ENCODE assay signal across 22 cellular contexts in the genomic region with DNA sequence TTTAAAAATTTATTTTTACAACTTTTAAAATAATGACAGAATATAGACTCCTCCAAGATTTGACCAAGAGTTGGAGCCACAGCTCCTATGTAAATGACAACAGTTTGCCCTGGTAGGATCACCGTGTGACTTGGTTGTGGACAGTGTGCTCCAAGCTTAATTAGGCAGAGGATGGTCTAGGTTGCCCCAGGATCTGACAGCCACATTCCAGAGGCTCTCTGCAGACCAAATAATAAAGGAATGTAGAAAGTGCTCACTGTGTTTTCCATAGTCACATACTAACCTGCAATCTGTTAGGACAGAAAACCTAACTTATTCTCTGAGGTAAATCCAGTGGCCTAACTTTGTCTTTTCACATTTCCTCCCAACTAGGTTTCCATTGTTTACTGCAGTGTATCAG. TPM values are rescaled to one million over a fixed set of nuclear protein-coding genes. Genes with fewer than 3 reads are reported as not detected.
DNase-seq lines count a peak whose midpoint lies in the region; ATAC-seq, FAIRE-seq and TF ChIP-seq lines count a peak whose summit lies in the region.
"Had no signal": no experiment of that assay in that cellular context is flagged by ENCODE, and none has a peak within 500 bp of the region (broad histone marks: within the 10 kb centered on the region; RNA-seq: fewer than 3 reads in every experiment).

No MANE protein-coding gene starts in this region.

- H3K4me3 Mint-ChIP-seq in activated CD4-positive, alpha-beta T cell treated with anti-CD3 and anti-CD28 coated beads, Interleukin-2, amount 10 ng/mL, durations not matched to agents 7 days and 5 days: no peak overlapping the region
- no peak overlapping the region for H3K4me3 Mint-ChIP-seq in activated CD4-positive, alpha-beta T cell treated with anti-CD3 and anti-CD28 coated beads for 36 hours
- H3K4me3 Mint-ChIP-seq in stimulated activated naive CD8-positive, alpha-beta T cell treated with anti-CD3 and anti-CD28 coated beads, Interleukin-15, Interleukin-2, amounts not matched to agents 100 ng/mL and 50 ng/mL, for 24 hours: no peak overlapping the region
- H3K4me3 Mint-ChIP-seq in endothelial cell (ENCODE audit: unreplicated experiment): peak overlapping the region; percentile 31
- H3K4me3 Mint-ChIP-seq in activated T-helper 1 cell treated with anti-CD3 and anti-CD28 coated beads, Interleukin-12 subunit alpha, Interleukin-12 subunit beta, Interleukin-2, Interleukin-4 antibody, amounts not matched to agents 30 ng/mL and 10 ng/mL and 1 ng/mL, durations not matched to agents 14 hours and 24 hours and 36 hours: no peak overlapping the region
- H3K4me3 Mint-ChIP-seq: B cell; CD4-positive, alpha-beta T cell; CD8-positive, alpha-beta T cell had no signal

- H3K4me1 Mint-ChIP-seq in activated CD4-positive, alpha-beta T cell treated with anti-CD3 and anti-CD28 coated beads, Interleukin-2, amount 10 ng/mL, durations not matched to agents 7 days and 5 days: no peaks in the 10 kb centered on the region
- H3K4me1 Mint-ChIP-seq in activated CD4-positive, alpha-beta T cell treated with anti-CD3 and anti-CD28 coated beads for 36 hours: no peaks in the 10 kb centered on the region
- no peaks in the 10 kb centered on the region for H3K4me1 Mint-ChIP-seq in stimulated activated naive CD8-positive, alpha-beta T cell treated with anti-CD3 and anti-CD28 coated beads, Interleukin-15, Interleukin-2, amounts not matched to agents 100 ng/mL and 50 ng/mL, for 24 hours (ENCODE audit: low read depth)
- H3K4me1 Mint-ChIP-seq in endothelial cell (ENCODE audit: unreplicated experiment): no peaks in the 10 kb centered on the region
- no peaks in the 10 kb centered on the region for H3K4me1 Mint-ChIP-seq in activated T-helper 1 cell treated with anti-CD3 and anti-CD28 coated beads, Interleukin-12 subunit alpha, Interleukin-12 subunit beta, Interleukin-2, Interleukin-4 antibody, amounts not matched to agents 30 ng/mL and 10 ng/mL and 1 ng/mL, durations not matched to agents 14 hours and 24 hours and 36 hours (ENCODE audit: low read depth)
- H3K4me1 Mint-ChIP-seq: B cell had no signal

- H3K36me3 Mint-ChIP-seq in activated CD4-positive, alpha-beta T cell treated with anti-CD3 and anti-CD28 coated beads, Interleukin-2, amount 10 ng/mL, durations not matched to agents 7 days and 5 days (ENCODE audit: low read depth): peaks cover 62% of the 10 kb centered on the region
- peaks cover 45% of the 10 kb centered on the region for H3K36me3 Mint-ChIP-seq in activated CD4-positive, alpha-beta T cell treated with anti-CD3 and anti-CD28 coated beads for 36 hours (ENCODE audit: low read depth)
- peaks cover 58% of the 10 kb centered on the region for H3K36me3 Mint-ChIP-seq in stimulated activated naive CD8-positive, alpha-beta T cell treated with anti-CD3 and anti-CD28 coated beads, Interleukin-15, Interleukin-2, amounts not matched to agents 100 ng/mL and 50 ng/mL, for 24 hours (ENCODE audit: low read depth)
- H3K36me3 Mint-ChIP-seq in endothelial cell (ENCODE audit: low read depth, unreplicated experiment): peaks cover 11% of the 10 kb centered on the region
- H3K36me3 Mint-ChIP-seq in activated T-helper 1 cell treated with anti-CD3 and anti-CD28 coated beads, Interleukin-12 subunit alpha, Interleukin-12 subunit beta, Interleukin-2, Interleukin-4 antibody, amounts not matched to agents 30 ng/mL and 10 ng/mL and 1 ng/mL, durations not matched to agents 14 hours and 24 hours and 36 hours (ENCODE audit: low read depth): peaks cover 29% of the 10 kb centered on the region

- H3K27me3 Mint-ChIP-seq in activated CD4-positive, alpha-beta T cell treated with anti-CD3 and anti-CD28 coated beads, Interleukin-2, amount 10 ng/mL, durations not matched to agents 7 days and 5 days: no peaks in the 10 kb centered on the region
- H3K27me3 Mint-ChIP-seq in activated CD4-positive, alpha-beta T cell treated with anti-CD3 and anti-CD28 coated beads for 36 hours: no peaks in the 10 kb centered on the region
- no peaks in the 10 kb centered on the region for H3K27me3 Mint-ChIP-seq in stimulated activated naive CD8-positive, alpha-beta T cell treated with anti-CD3 and anti-CD28 coated beads, Interleukin-15, Interleukin-2, amounts not matched to agents 100 ng/mL and 50 ng/mL, for 24 hours
- H3K27me3 Mint-ChIP-seq in endothelial cell (ENCODE audit: unreplicated experiment): peaks cover 5% of the 10 kb centered on the region
- H3K27me3 Mint-ChIP-seq in activated T-helper 1 cell treated with anti-CD3 and anti-CD28 coated beads, Interleukin-12 subunit alpha, Interleukin-12 subunit beta, Interleukin-2, Interleukin-4 antibody, amounts not matched to agents 30 ng/mL and 10 ng/mL and 1 ng/mL, durations not matched to agents 14 hours and 24 hours and 36 hours (ENCODE audit: insufficient read depth): no peaks in the 10 kb centered on the region
- H3K27me3 Mint-ChIP-seq: B cell; CD4-positive, alpha-beta T cell had no signal

- POLR2A ChIA-PET in activated CD4-positive, alpha-beta T cell treated with anti-CD3 and anti-CD28 coated beads, Interleukin-2, amount 10 ng/mL, durations not matched to agents 7 days and 5 days (lab: Charles Lee): no interaction called here
- POLR2A ChIA-PET in activated CD4-positive, alpha-beta T cell treated with anti-CD3 and anti-CD28 coated beads for 36 hours (lab: Charles Lee): no interaction called here

- H3K27ac Mint-ChIP-seq in activated CD4-positive, alpha-beta T cell treated with anti-CD3 and anti-CD28 coated beads, Interleukin-2, amount 10 ng/mL, durations not matched to agents 7 days and 5 days: peak overlapping the region; percentile 36
- no peak overlapping the region for H3K27ac Mint-ChIP-seq in activated CD4-positive, alpha-beta T cell treated with anti-CD3 and anti-CD28 coated beads for 36 hours
- H3K27ac Mint-ChIP-seq in stimulated activated naive CD8-positive, alpha-beta T cell treated with anti-CD3 and anti-CD28 coated beads, Interleukin-15, Interleukin-2, amounts not matched to agents 100 ng/mL and 50 ng/mL, for 24 hours: peak overlapping the region; percentile 26
- no peak overlapping the region for H3K27ac Mint-ChIP-seq in endothelial cell (ENCODE audit: unreplicated experiment)
- no peak overlapping the region for H3K27ac Mint-ChIP-seq in activated T-helper 1 cell treated with anti-CD3 and anti-CD28 coated beads, Interleukin-12 subunit alpha, Interleukin-12 subunit beta, Interleukin-2, Interleukin-4 antibody, amounts not matched to agents 30 ng/mL and 10 ng/mL and 1 ng/mL, durations not matched to agents 14 hours and 24 hours and 36 hours
- H3K27ac Mint-ChIP-seq: B cell; CD4-positive, alpha-beta T cell; CD8-positive, alpha-beta T cell had no signal

- DNase-seq in activated CD4-positive, alpha-beta T cell treated with anti-CD3 and anti-CD28 coated beads, Interleukin-2, amount 10 ng/mL, durations not matched to agents 7 days and 5 days: no peak
- DNase-seq in activated CD4-positive, alpha-beta T cell treated with anti-CD3 and anti-CD28 coated beads for 36 hours: no peak
- no peak for DNase-seq in stimulated activated naive CD8-positive, alpha-beta T cell treated with anti-CD3 and anti-CD28 coated beads, Interleukin-15, Interleukin-2, amounts not matched to agents 100 U/mL and 50 U/mL, for 24 hours
- no peak for DNase-seq in endothelial cell (ENCODE audit: low spot score)
- no peak for DNase-seq in frontal cortex (ENCODE audit: low spot score in 2 of 2)
- DNase-seq in activated T-helper 1 cell treated with anti-CD3 and anti-CD28 coated beads, Interleukin-12 subunit alpha, Interleukin-12 subunit beta, Interleukin-2, Interleukin-4 antibody, amounts not matched to agents 30 ng/mL and 10 ng/mL and 1 ng/mL, durations not matched to agents 14 hours and 24 hours and 36 hours (ENCODE audit: low spot score): no peak
- DNase-seq: AML-193; CD4-positive, alpha-beta T cell; COR-L47; DMS 273 treated with DMSO at 0.1 percent for 48 hours; DMS153; DMS53; DMS79; DND-41; EL; GDM1 had no signal

- no peak for FAIRE-seq in frontal cortex (lab: Jason Lieb, UNC)
- FAIRE-seq: A549, GM12891, GM19239 had no signal

- TF ChIP-seq CTCF in endothelial cell (IDR thresholded peaks at IDR 0.05; ENCODE audit: unreplicated experiment): no peak

- intact Hi-C loops in activated CD4-positive, alpha-beta T cell treated with anti-CD3 and anti-CD28 coated beads for 36 hours (cut with DNase I, micrococcal nuclease): no loop called here
- intact Hi-C loops in activated T-helper 1 cell treated with anti-CD3 and anti-CD28 coated beads, Interleukin-12 subunit alpha, Interleukin-12 subunit beta, Interleukin-2, Interleukin-4 antibody, amounts not matched to agents 30 ng/mL and 10 ng/mL and 1 ng/mL, durations not matched to agents 14 hours and 24 hours and 36 hours (cut with micrococcal nuclease): no loop called here

- no peak for ATAC-seq in activated CD4-positive, alpha-beta T cell treated with anti-CD3 and anti-CD28 coated beads for 36 hours
- ATAC-seq in stimulated activated naive CD8-positive, alpha-beta T cell treated with anti-CD3 and anti-CD28 coated beads, Interleukin-15, Interleukin-2, amounts not matched to agents 100 U/mL and 50 U/mL, for 24 hours: no peak
- ATAC-seq: A549; CD8-positive, alpha-beta T cell had no signal

- CTCF ChIA-PET in activated CD4-positive, alpha-beta T cell treated with anti-CD3 and anti-CD28 coated beads, Interleukin-2, amount 10 ng/mL, durations not matched to agents 7 days and 5 days (lab: Charles Lee): interaction anchor here (0.9 kb wide), 1 partner anchor 1083 kb away, joined by 3 read pairs; no protein-coding TSS in a partner anchor
- CTCF ChIA-PET in activated CD4-positive, alpha-beta T cell treated with anti-CD3 and anti-CD28 coated beads for 36 hours (lab: Charles Lee): interaction anchor here (0.6 to 0.8 kb wide), 2 partner anchors 11 to 461 kb away, joined by 3 read pairs; no protein-coding TSS in a partner anchor

- H3K9me3 Mint-ChIP-seq in activated CD4-positive, alpha-beta T cell treated with anti-CD3 and anti-CD28 coated beads, Interleukin-2, amount 10 ng/mL, durations not matched to agents 7 days and 5 days: no peaks in the 10 kb centered on the region
- no peaks in the 10 kb centered on the region for H3K9me3 Mint-ChIP-seq in activated CD4-positive, alpha-beta T cell treated with anti-CD3 and anti-CD28 coated beads for 36 hours (ENCODE audit: low read depth)
- no peaks in the 10 kb centered on the region for H3K9me3 Mint-ChIP-seq in stimulated activated naive CD8-positive, alpha-beta T cell treated with anti-CD3 and anti-CD28 coated beads, Interleukin-15, Interleukin-2, amounts not matched to agents 100 ng/mL and 50 ng/mL, for 24 hours
- peaks cover 3% of the 10 kb centered on the region for H3K9me3 Mint-ChIP-seq in endothelial cell (ENCODE audit: unreplicated experiment)
- H3K9me3 Mint-ChIP-seq in activated T-helper 1 cell treated with anti-CD3 and anti-CD28 coated beads, Interleukin-12 subunit alpha, Interleukin-12 subunit beta, Interleukin-2, Interleukin-4 antibody, amounts not matched to agents 30 ng/mL and 10 ng/mL and 1 ng/mL, durations not matched to agents 14 hours and 24 hours and 36 hours: peaks cover 3% of the 10 kb centered on the region
- H3K9me3 Mint-ChIP-seq: CD4-positive, alpha-beta T cell; CD8-positive, alpha-beta T cell had no signal

RNA-seq across cellular contexts. Expression of a gene that starts 59.0 kb away (rescaled TPM):
- total RNA-seq in activated CD4-positive, alpha-beta T cell treated with anti-CD3 and anti-CD28 coated beads, Interleukin-2, amount 10 ng/mL, durations not matched to agents 7 days and 5 days: 10 to 100 TPM; 21.5 to 25.5 TPM
- 10 to 100 TPM in 1 of 2 experiments, 1 to 10 TPM in 1; 6.6 to 10.1 TPM for total RNA-seq in activated CD4-positive, alpha-beta T cell treated with anti-CD3 and anti-CD28 coated beads for 36 hours
- 2.5 TPM for total RNA-seq in endothelial cell (ENCODE audit: unreplicated experiment)
- 87.2 TPM for total RNA-seq in frontal cortex
- total RNA-seq in activated T-helper 1 cell treated with anti-CD3 and anti-CD28 coated beads, Interleukin-12 subunit alpha, Interleukin-12 subunit beta, Interleukin-2, Interleukin-4 antibody, amounts not matched to agents 30 ng/mL and 10 ng/mL and 1 ng/mL, durations not matched to agents 14 hours and 24 hours and 36 hours: 16.3 and 16.6 TPM in 2 replicates

Comparison
In these comparisons a context has a peak if more than half of its experiments do, and no peak if none do; other contexts are left out.
1. H3K27ac Mint-ChIP-seq: peak in activated CD4-positive, alpha-beta T cell treated with anti-CD3 and anti-CD28 coated beads, Interleukin-2, amount 10 ng/mL, durations not matched to agents 7 days and 5 days (single experiment) and stimulated activated naive CD8-positive, alpha-beta T cell treated with anti-CD3 and anti-CD28 coated beads, Interleukin-15, Interleukin-2, amounts not matched to agents 100 ng/mL and 50 ng/mL, for 24 hours (single experiment); none in activated CD4-positive, alpha-beta T cell treated with anti-CD3 and anti-CD28 coated beads for 36 hours (single experiment), endothelial cell (single experiment) and activated T-helper 1 cell treated with anti-CD3 and anti-CD28 coated beads, Interleukin-12 subunit alpha, Interleukin-12 subunit beta, Interleukin-2, Interleukin-4 antibody, amounts not matched to agents 30 ng/mL and 10 ng/mL and 1 ng/mL, durations not matched to agents 14 hours and 24 hours and 36 hours (single experiment).